ENCODE assay signal across 14 cellular contexts in genomic region chr14:71138236-71139057, GRCh38.
DNase-seq lines count a peak whose midpoint lies in the region; ATAC-seq, FAIRE-seq and TF ChIP-seq lines count a peak whose summit lies in the region.
"Had no signal": no experiment of that assay in that cellular context is flagged by ENCODE, and none has a peak within 500 bp of the region (broad histone marks: within the 10 kb centered on the region; RNA-seq: fewer than 3 reads in every experiment).

No MANE protein-coding gene starts in this region.

- peaks cover 5% of the 10 kb centered on the region for H3K9me3 Mint-ChIP-seq in type B pancreatic cell
- H3K9me3 Mint-ChIP-seq: activated CD4-positive, alpha-beta memory T cell treated with anti-CD3 and anti-CD28 coated beads for 36 hours; activated T-helper 2 cell treated with anti-CD3 and anti-CD28 coated beads, Interferon-gamma antibody, Interleukin-2, Interleukin-4, amounts not matched to agents 10 μg/mL and 5 μg/mL and 100 μg/mL, durations not matched to agents 14 hours and 24 hours and 36 hours had no signal

- H3K36me3 Mint-ChIP-seq in T-helper 17 cell (ENCODE audit: low read depth) (no peaks in the 10 kb centered on the region), type B pancreatic cell (no peaks in the 10 kb centered on the region)
- H3K36me3 Mint-ChIP-seq: activated CD4-positive, alpha-beta memory T cell treated with anti-CD3 and anti-CD28 coated beads for 36 hours; stimulated activated memory B cell treated with anti-CD40 and anti-IgM and Interleukin-4, amounts not matched to agents 10 μg/mL and 1 μg/mL and 100 μg/mL, for 72 hours had no signal

- no peaks in the 10 kb centered on the region for H3K9me3 ChIP-seq in right cardiac atrium (ENCODE audit: control insufficient read depth, low read length)
- H3K9me3 ChIP-seq in T-helper 17 cell (ENCODE audit: control insufficient read depth, low read length, poor library complexity, severe bottlenecking) = no peaks in the 10 kb centered on the region
- no peaks in the 10 kb centered on the region for H3K9me3 ChIP-seq in upper lobe of right lung
- H3K9me3 ChIP-seq: neutrophil, transverse colon had no signal

- ATAC-seq in left cardiac atrium (peak; percentile 12 to 15), right cardiac atrium (no peak), T-helper 17 cell (peak; percentile 3), upper lobe of right lung (peak; percentile 4)

- FAIRE-seq in D721Med (lab: Jason Lieb, UNC) = no peak

- DNase-seq in left cardiac atrium (no peak), right cardiac atrium (no peak), T-helper 17 cell (no peak), fibroblast of mammary gland (ENCODE audit: low read depth) (peak; percentile 17), upper lobe of right lung (no peak), D721Med (ENCODE audit: insufficient read length, low spot score) (no peak), COLO829 (ENCODE audit: low spot score) (no peak), type B pancreatic cell (ENCODE audit: extremely low spot score, unreplicated experiment) (no peak)

- H3K4me3 Mint-ChIP-seq in T-helper 17 cell = no peak overlapping the region
- no peak overlapping the region for H3K4me3 Mint-ChIP-seq in type B pancreatic cell
- H3K4me3 Mint-ChIP-seq: activated CD4-positive, alpha-beta memory T cell treated with anti-CD3 and anti-CD28 coated beads for 36 hours; stimulated activated memory B cell treated with anti-CD40 and anti-IgM and Interleukin-4, amounts not matched to agents 10 μg/mL and 1 μg/mL and 100 μg/mL, for 72 hours had no signal

- H3K36me3 ChIP-seq in upper lobe of right lung = no peaks in the 10 kb centered on the region
- H3K36me3 ChIP-seq: neutrophil, transverse colon had no signal

- no peak for TF ChIP-seq CTCF in fibroblast of mammary gland (conservative IDR thresholded peaks at IDR 0.05; ENCODE audit: control insufficient read depth, insufficient read depth, low read depth, low read length)
- no peak for TF ChIP-seq CTCF in upper lobe of right lung (IDR thresholded peaks at IDR 0.05)
- TF ChIP-seq CTCF in D721Med (IDR thresholded peaks at IDR 0.05; ENCODE audit: insufficient read depth, missing control alignments) = no peak
- no peak for TF ChIP-seq CTCF in type B pancreatic cell (conservative IDR thresholded peaks at IDR 0.05)

- H3K4me1 Mint-ChIP-seq in T-helper 17 cell (peaks cover 11% of the 10 kb centered on the region), type B pancreatic cell (ENCODE audit: unreplicated experiment) (peaks cover 7% of the 10 kb centered on the region)

- peaks cover 18% of the 10 kb centered on the region for H3K27me3 Mint-ChIP-seq in T-helper 17 cell
- peaks cover 5% of the 10 kb centered on the region for H3K27me3 Mint-ChIP-seq in type B pancreatic cell
- H3K27me3 Mint-ChIP-seq: activated CD4-positive, alpha-beta memory T cell treated with anti-CD3 and anti-CD28 coated beads for 36 hours; stimulated activated memory B cell treated with anti-CD40 and anti-IgM and Interleukin-4, amounts not matched to agents 10 μg/mL and 1 μg/mL and 100 μg/mL, for 72 hours had no signal

- H3K4me1 ChIP-seq in right cardiac atrium (ENCODE audit: control insufficient read depth, insufficient read depth, low read length) = no peaks in the 10 kb centered on the region
- H3K4me1 ChIP-seq in upper lobe of right lung = peaks cover 2% of the 10 kb centered on the region

- H3K27me3 ChIP-seq in right cardiac atrium (ENCODE audit: control insufficient read depth, insufficient read depth) (no peaks in the 10 kb centered on the region), upper lobe of right lung (no peaks in the 10 kb centered on the region)
- H3K27me3 ChIP-seq: neutrophil, transverse colon had no signal

- H3K27ac Mint-ChIP-seq in T-helper 17 cell (no peak overlapping the region), type B pancreatic cell (no peak overlapping the region)
- H3K27ac Mint-ChIP-seq: activated CD4-positive, alpha-beta memory T cell treated with anti-CD3 and anti-CD28 coated beads for 36 hours; activated T-helper 2 cell treated with anti-CD3 and anti-CD28 coated beads, Interferon-gamma antibody, Interleukin-2, Interleukin-4, amounts not matched to agents 10 μg/mL and 5 μg/mL and 100 μg/mL, durations not matched to agents 14 hours and 24 hours and 36 hours; stimulated activated memory B cell treated with anti-CD40 and anti-IgM and Interleukin-4, amounts not matched to agents 10 μg/mL and 1 μg/mL and 100 μg/mL, for 72 hours had no signal

- H3K27ac ChIP-seq in right cardiac atrium (ENCODE audit: low read length) = no peak overlapping the region
- H3K27ac ChIP-seq in upper lobe of right lung = no peak overlapping the region
- H3K27ac ChIP-seq: neutrophil, RWPE1, transverse colon had no signal

- WGBS in right cardiac atrium = 49% methylated on average over 10 of the region's 10 CpGs

- H3K4me3 ChIP-seq in right cardiac atrium (ENCODE audit: low read length) = no peak overlapping the region
- H3K4me3 ChIP-seq in fibroblast of mammary gland (ENCODE audit: control insufficient read depth, low read depth, low read length) = no peak overlapping the region
- no peak overlapping the region for H3K4me3 ChIP-seq in upper lobe of right lung

- intact Hi-C loops in left cardiac atrium (cut with DNase I) = loop anchor here (1.0 to 10.0 kb wide), 3 partner anchors 186 to 615 kb away; partner anchors contain the start of gene SIPA1L1 (in 1 of the 2)
- intact Hi-C loops in right cardiac atrium (cut with DNase I) = loop anchor here (1.0 to 10.0 kb wide), 5 partner anchors 614 to 716 kb away; no protein-coding TSS in a partner anchor
- intact Hi-C loops in upper lobe of right lung (cut with DNase I) = loop anchor here (10.0 kb wide), 1 partner anchor 616 kb away; no protein-coding TSS in a partner anchor

Comparison
In these comparisons a context has a peak if more than half of its experiments do, and no peak if none do; other contexts are left out.
1. ATAC-seq: peak in left cardiac atrium (2 of 2), T-helper 17 cell (single experiment) and upper lobe of right lung (single experiment); none in right cardiac atrium (0 of 2).